ENCODE assay signal across 1 cellular context in genomic region chr1:156451486-156452184, GRCh38.
TF ChIP-seq lines count a peak whose summit lies in the region.

No MANE protein-coding gene starts in this region.

TF ChIP-seq in GM23338, 12 proteins besides CTCF, POLR2A, EP300 and RAD21 (continued from another document):
- TF ChIP-seq ZNF462 (CRISPR knock-in tag; IDR thresholded peaks at IDR 0.05): no peak
- no peak for TF ChIP-seq POLR2AphosphoS5 (IDR thresholded peaks at IDR 0.05; ENCODE audit: low read depth)
- TF ChIP-seq JUNB (IDR thresholded peaks at IDR 0.05; ENCODE audit: unreplicated experiment): no peak
- TF ChIP-seq EZH2 (IDR thresholded peaks at IDR 0.05; ENCODE audit: low read depth, unreplicated experiment): no peak
- no peak for TF ChIP-seq NANOG (IDR thresholded peaks at IDR 0.05; ENCODE audit: borderline replicate concordance)
- no peak for TF ChIP-seq EZH2phosphoT487 (IDR thresholded peaks at IDR 0.05; ENCODE audit: unreplicated experiment)
- no peak for TF ChIP-seq ZNF331 (CRISPR knock-in tag; IDR thresholded peaks at IDR 0.05; ENCODE audit: low read depth)
- TF ChIP-seq STAT1 (IDR thresholded peaks at IDR 0.05; ENCODE audit: unreplicated experiment): no peak
- no peak for TF ChIP-seq REST (IDR thresholded peaks at IDR 0.05; ENCODE audit: unreplicated experiment)
- no peak for TF ChIP-seq ETS1 (IDR thresholded peaks at IDR 0.05)
